In the genomic region with DNA sequence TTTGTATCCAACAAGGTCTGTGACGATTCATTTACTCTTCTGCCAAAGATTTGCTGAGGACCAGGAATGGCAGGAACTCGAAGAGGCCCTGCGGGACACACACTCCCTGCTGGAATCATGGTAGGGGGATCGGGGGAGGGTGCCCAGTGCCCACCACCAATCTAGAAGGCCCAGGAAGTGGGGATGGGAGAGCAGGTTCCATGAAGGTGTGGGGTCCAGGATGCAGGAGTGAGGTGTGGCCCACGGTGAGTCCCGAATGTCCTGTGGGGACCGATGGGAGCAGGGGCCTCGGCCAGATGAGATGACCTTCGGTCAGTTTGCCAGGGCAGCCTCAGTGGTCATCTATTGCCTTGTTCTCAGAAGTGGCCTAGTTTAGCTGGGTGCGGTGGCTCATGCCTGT, we compare ENCODE assay signal across 20 cellular contexts.
DNase-seq lines count a peak whose midpoint lies in the region; ATAC-seq, FAIRE-seq and TF ChIP-seq lines count a peak whose summit lies in the region.
"Had no signal": no experiment of that assay in that cellular context is flagged by ENCODE, and none has a peak within 500 bp of the region (broad histone marks: within the 10 kb centered on the region; RNA-seq: fewer than 3 reads in every experiment).

No MANE protein-coding gene starts in this region.

- H3K27ac Mint-ChIP-seq in nephron progenitor cell, result peak overlapping the region; percentile 86
- H3K27ac Mint-ChIP-seq: H9 had no signal

- ATAC-seq in HG03039 (IDR thresholded peaks at IDR 0.05; ENCODE audit: unreplicated experiment), result no peak
- ATAC-seq: A549 had no signal

- no peak overlapping the region for H3K14ac ChIP-seq in H1 (ENCODE audit: insufficient read length)

- H3K4me1 Mint-ChIP-seq in nephron progenitor cell, result peaks cover 15% of the 10 kb centered on the region
- H3K4me1 Mint-ChIP-seq: CD14-positive monocyte had no signal

- H3K9ac ChIP-seq in H1 (replicated peaks in 1 of 4; ENCODE audit: extremely low read depth in 1 of 4, low read depth in 3 of 4, low read length in 3 of 4), result no peak overlapping the region

- H2BK120ac ChIP-seq in H1 (replicated peaks; ENCODE audit: low read depth, low read length), result no peak overlapping the region

- no peak overlapping the region; the same call in 1 of the 2 replicates for H3K18ac ChIP-seq in H1 (ENCODE audit: extremely low read depth, low read length)

- no peak for FAIRE-seq in H1 (lab: Jason Lieb, UNC)
- FAIRE-seq: A549, G401.6 had no signal

- H3K4me3 ChIP-seq in H1 (ENCODE audit: extremely low read depth in 1 of 4, insufficient read depth in 2 of 4, low read depth in 3 of 4, low read length in 4 of 4) (no peak overlapping the region; a peak in 1 of 8 replicates), stomach (no peak overlapping the region)
- H3K4me3 ChIP-seq: A549, Peyer's patch had no signal

- no peaks in the 10 kb centered on the region for H3K36me3 Mint-ChIP-seq in nephron progenitor cell (ENCODE audit: low read depth)
- H3K36me3 Mint-ChIP-seq: CD14-positive monocyte had no signal

- intact Hi-C loops in stomach (cut with DNase I; ENCODE audit: low total_unique reads), result no loop called here

- DNase-seq in GM10248 (ENCODE audit: extremely low spot score), result peak; percentile 6
- peak in 1 of 2 experiments; percentile 37 for DNase-seq in H1 (ENCODE audit: low read depth in 1 of 2, low spot score in 2 of 2)
- no peak for DNase-seq in nephron progenitor cell
- DNase-seq in stomach, result peak; percentile 17
- DNase-seq in NCI-H226, result no peak
- no peak for DNase-seq in NCI-H2081 (lab: John Stamatoyannopoulos, UW)
- DNase-seq: Caco-2, H9, IMR-90, Kasumi-1, NCI-H187 treated with DMSO at 0.1 percent for 48 hours, NCI-H2171 treated with DMSO at 0.1 percent for 48 hours, NCI-H510A, NCI-H82, Peyer's patch, Right ventricle myocardium superior had no signal

- H3K4me2 ChIP-seq in H1 (ENCODE audit: insufficient read depth in 1 of 2, low read depth in 2 of 2, low read length in 2 of 2), result no peak overlapping the region; a peak in 1 of 4 replicates
- H3K4me2 ChIP-seq: A549 had no signal

- H4K5ac ChIP-seq in H1 (ENCODE audit: insufficient read length, low read depth, low read length), result no peak overlapping the region

- no peaks in the 10 kb centered on the region for H3K23me2 ChIP-seq in H1 (ENCODE audit: low read depth, low read length)

- H2BK5ac ChIP-seq in H1 (ENCODE audit: low read depth, low read length), result no peak overlapping the region

- no peak overlapping the region for H2AK5ac ChIP-seq in H1 (ENCODE audit: low read depth, low read length)

- H4K91ac ChIP-seq in H1 (replicated peaks; ENCODE audit: insufficient read length, low read length), result no peak overlapping the region

- WGBS in H1 (ENCODE audit: extremely low coverage in 1 of 2, insufficient coverage in 1 of 2, insufficient read length in 1 of 2, insufficient replicate concordance in 2 of 2, low coverage in 1 of 2, low lambda C conversion rate in 2 of 2, missing lambda C conversion rate in 1 of 2), 2 experiments, result 91% methylated on average over 9 of the region's 10 CpGs; no CpG with 5 or more reads in 1 of the 2 experiments
- 80 to 89% (median 86%) methylated on average over 10 of the region's 10 CpGs for WGBS in stomach, 5 donors

- no peak overlapping the region for H3K56ac ChIP-seq in H1 (replicated peaks; ENCODE audit: insufficient read length, low read depth, low read length)

- peaks cover 4% of the 10 kb centered on the region for H3K9me3 Mint-ChIP-seq in nephron progenitor cell

- POLR2A ChIA-PET in GM10248 (lab: Yijun Ruan, JAX), result no interaction called here
- POLR2A ChIA-PET in H1 (lab: Charles Lee; ENCODE audit: partially characterized antibody), result no interaction called here

- peaks cover 0 to 7% (median 2%) of the 10 kb centered on the region in 4 experiments; a peak in 5 of 7 replicates for H3K4me1 ChIP-seq in H1 (replicated peaks in 1 of 4; ENCODE audit: control insufficient read depth in 3 of 4, insufficient read depth in 4 of 4, low read length in 3 of 4)
- no peaks in the 10 kb centered on the region for H3K4me1 ChIP-seq in stomach
- H3K4me1 ChIP-seq: A549, Caco-2, Peyer's patch had no signal

- TF ChIP-seq POLR2A in H1 (IDR thresholded peaks at IDR 0.05; ENCODE audit: control extremely low read depth in 1 of 2, low read depth in 2 of 2, low read length in 2 of 2), result no peak
- no peak for TF ChIP-seq POLR2A in stomach (IDR thresholded peaks at IDR 0.05)

- peak overlapping the region; percentile 81; the same call in 1 of the 2 replicates for H4K8ac ChIP-seq in H1 (ENCODE audit: extremely low read depth, insufficient read depth, low read length)

- H2BK12ac ChIP-seq in H1 (ENCODE audit: low read depth, low read length), result 0 out of 2 replicates have a peak overlapping the region, but pooled peaks have one; percentile 17

- no peak overlapping the region for H2AFZ ChIP-seq in H1 (ENCODE audit: low read length)

- TF ChIP-seq CTCF in GM10248 (IDR thresholded peaks at IDR 0.05; ENCODE audit: control extremely low read depth, extremely low read depth, low read depth, missing control alignments), result no peak
- no peak for TF ChIP-seq CTCF in H1 (IDR thresholded peaks at IDR 0.05; ENCODE audit: control extremely low read depth in 1 of 3, insufficient read depth in 1 of 3, low read depth in 1 of 3, low read length in 3 of 3)
- TF ChIP-seq CTCF in nephron progenitor cell (IDR thresholded peaks at IDR 0.05), result no peak
- no peak for TF ChIP-seq CTCF in stomach (IDR thresholded peaks at IDR 0.05)

- no peaks in the 10 kb centered on the region; a peak in 1 of 4 replicates for H3K9me3 ChIP-seq in H1 (ENCODE audit: insufficient read depth in 2 of 2, low read depth in 1 of 2, low read length in 1 of 2)
- peaks cover 0 to 5% (median 0%) of the 10 kb centered on the region in 4 donors for H3K9me3 ChIP-seq in stomach
- H3K9me3 ChIP-seq: A549, Caco-2, Peyer's patch had no signal

- H3K27ac ChIP-seq in H1 (ENCODE audit: low read depth, low read length) (no peak overlapping the region), stomach (no peak overlapping the region)
- H3K27ac ChIP-seq: A549, Peyer's patch had no signal

- no peak overlapping the region for H3K4ac ChIP-seq in H1 (replicated peaks; ENCODE audit: insufficient read length, low read depth, low read length)

- CTCF ChIA-PET in GM10248 (lab: Yijun Ruan, JAX) (interaction anchor here (1.3 kb wide), 1 partner anchor 30 kb away, joined by 3 read pairs; no protein-coding TSS in a partner anchor), H1 (lab: Charles Lee; ENCODE audit: partially characterized antibody) (interaction anchor here (1.6 kb wide), 1 partner anchor 13 kb away, joined by 4 read pairs; no protein-coding TSS in a partner anchor)

- H3K79me1 ChIP-seq in H1 (ENCODE audit: low read depth, low read length), result no peaks in the 10 kb centered on the region

- no peak for TF ChIP-seq EP300 in H1 (IDR thresholded peaks at IDR 0.05; ENCODE audit: borderline replicate concordance in 1 of 2, low read depth in 2 of 2, low read length in 2 of 2)
- no peak for TF ChIP-seq EP300 in stomach (IDR thresholded peaks at IDR 0.05)

- no peaks in the 10 kb centered on the region for H3K36me3 ChIP-seq in H1 (ENCODE audit: control insufficient read depth in 2 of 4, insufficient read depth in 4 of 4, low read length in 3 of 4)
- H3K36me3 ChIP-seq in stomach, result no peaks in the 10 kb centered on the region
- H3K36me3 ChIP-seq: Peyer's patch had no signal

- H3K27me3 ChIP-seq in H1 (replicated peaks in 1 of 4; ENCODE audit: control insufficient read depth in 3 of 4, extremely low read depth in 1 of 4, insufficient read depth in 3 of 4, low read length in 3 of 4), result no peaks in the 10 kb centered on the region
- peaks cover 0 to 43% (median 0%) of the 10 kb centered on the region in 3 donors for H3K27me3 ChIP-seq in stomach
- H3K27me3 ChIP-seq: Peyer's patch had no signal

- H3K4me3 Mint-ChIP-seq in nephron progenitor cell, result no peak overlapping the region
- H3K4me3 Mint-ChIP-seq: CD14-positive monocyte, H9 had no signal

- no peaks in the 10 kb centered on the region for H4K20me1 ChIP-seq in H1 (replicated peaks in 1 of 2; ENCODE audit: control insufficient read depth in 1 of 2, insufficient read depth in 2 of 2, low read length in 2 of 2)

- peaks cover 14% of the 10 kb centered on the region for H3K27me3 Mint-ChIP-seq in nephron progenitor cell (ENCODE audit: low read depth, poor library complexity)

- no peaks in the 10 kb centered on the region for H3K79me2 ChIP-seq in H1 (ENCODE audit: control insufficient read depth in 1 of 2, insufficient read depth in 2 of 2, low read length in 2 of 2)

- no peak overlapping the region for H2BK20ac ChIP-seq in H1 (ENCODE audit: low read length)

- H3K23ac ChIP-seq in H1 (ENCODE audit: insufficient read length), result no peak overlapping the region

- TF ChIP-seq RAD21 in H1 (IDR thresholded peaks at IDR 0.05 in 1 of 2, conservative IDR thresholded peaks at IDR 0.05 in 1 of 2; ENCODE audit: low read depth in 2 of 2, low read length in 2 of 2), result no peak

- H2BK15ac ChIP-seq in H1 (ENCODE audit: low read length), result no peak overlapping the region

TF ChIP-seq in H1, 55 proteins besides CTCF, POLR2A, EP300 and RAD21 (continues in another document):
- no peak for TF ChIP-seq CHD1 (IDR thresholded peaks at IDR 0.05; ENCODE audit: low read depth, low read length)
- TF ChIP-seq SIX5 (IDR thresholded peaks at IDR 0.05; ENCODE audit: low read depth, low read length), result no peak
- no peak for TF ChIP-seq ZNF274 (IDR thresholded peaks at IDR 0.05; ENCODE audit: borderline replicate concordance, extremely low read depth, low read length)
- no peak for TF ChIP-seq GABPA (IDR thresholded peaks at IDR 0.05; ENCODE audit: borderline replicate concordance, insufficient read depth, low read length)
- TF ChIP-seq CBX5 (IDR thresholded peaks at IDR 0.05; ENCODE audit: low read depth, low read length), result no peak
- TF ChIP-seq HDAC2 (IDR thresholded peaks at IDR 0.05; ENCODE audit: borderline replicate concordance in 1 of 2, low read depth in 2 of 2, low read length in 2 of 2), result no peak
- TF ChIP-seq, protein P1, sequence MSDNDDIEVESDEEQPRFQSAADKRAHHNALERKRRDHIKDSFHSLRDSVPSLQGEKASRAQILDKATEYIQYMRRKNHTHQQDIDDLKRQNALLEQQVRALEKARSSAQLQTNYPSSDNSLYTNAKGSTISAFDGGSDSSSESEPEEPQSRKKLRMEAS (IDR thresholded peaks at IDR 0.05), result no peak
- TF ChIP-seq, protein P2, sequence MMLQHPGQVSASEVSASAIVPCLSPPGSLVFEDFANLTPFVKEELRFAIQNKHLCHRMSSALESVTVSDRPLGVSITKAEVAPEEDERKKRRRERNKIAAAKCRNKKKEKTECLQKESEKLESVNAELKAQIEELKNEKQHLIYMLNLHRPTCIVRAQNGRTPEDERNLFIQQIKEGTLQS (IDR thresholded peaks at IDR 0.05; ENCODE audit: insufficient read depth, low read depth, low read length), result no peak

Comparison
In these comparisons a context has a peak if more than half of its experiments do, and no peak if none do; other contexts are left out.
1. DNase-seq: peak in GM10248 (single experiment) and stomach (single experiment); none in nephron progenitor cell (single experiment), NCI-H226 (single experiment) and NCI-H2081 (0 of 2).